ENCODE assay signal across 13 cellular contexts in genomic region chr13:78409172-78409571, GRCh38.
DNase-seq lines count a peak whose midpoint lies in the region; ATAC-seq and TF ChIP-seq lines count a peak whose summit lies in the region.
"Had no signal": no experiment of that assay in that cellular context is flagged by ENCODE, and none has a peak within 500 bp of the region (broad histone marks: within the 10 kb centered on the region; RNA-seq: fewer than 3 reads in every experiment).

No MANE protein-coding gene starts in this region.

- no peak for TF ChIP-seq CTCF in coronary artery (IDR thresholded peaks at IDR 0.05)

- no peak overlapping the region for H3K4me3 ChIP-seq in coronary artery
- H3K4me3 ChIP-seq: K562, pancreas, PC-9 had no signal

- peak; percentile 93 for DNase-seq in NCI-H526 treated with DMSO at 0.1 percent for 48 hours (lab: John Stamatoyannopoulos, UW)
- DNase-seq in coronary artery (ENCODE audit: low spot score): no peak
- DNase-seq in COLO829 (ENCODE audit: low spot score): no peak
- DNase-seq in activated effector memory CD4-positive, alpha-beta T cell treated with Interleukin-2 at 50 U/mL for 16 hours: no peak
- no peak for DNase-seq in NCI-H1417 treated with DMSO at 0.1 percent for 48 hours (lab: John Stamatoyannopoulos, UW)
- DNase-seq: cerebellar nuclear complex, NCI-H2171, pancreas, PC-9 had no signal

- ATAC-seq in GM18511 (IDR thresholded peaks at IDR 0.05; ENCODE audit: unreplicated experiment) (peak; percentile 50), GM21390 (IDR thresholded peaks at IDR 0.05; ENCODE audit: unreplicated experiment) (peak; percentile 67), HG03039 (IDR thresholded peaks at IDR 0.05; ENCODE audit: unreplicated experiment) (peak; percentile 74)
- ATAC-seq: K562, pancreas had no signal

- H3K27ac ChIP-seq in coronary artery: no peak overlapping the region
- H3K27ac ChIP-seq: pancreas, PC-9 had no signal
